ENCODE assay signal across 24 cellular contexts in genomic region chr1:93938461-93939145, GRCh38.
"Had no signal": no experiment of that assay in that cellular context is flagged by ENCODE, and none has a peak within 500 bp of the region (broad histone marks: within the 10 kb centered on the region; RNA-seq: fewer than 3 reads in every experiment).

No MANE protein-coding gene starts in this region.

- H2AFZ ChIP-seq: parathyroid adenoma had no signal

- H3K4me3 ChIP-seq: breast epithelium, coronary artery, heart right ventricle, mucosa of descending colon, right lobe of liver, smooth muscle cell, testis, upper lobe of right lung had no signal

- H3K36me3 ChIP-seq: breast epithelium, heart right ventricle, right lobe of liver, upper lobe of right lung had no signal

- H3K9ac ChIP-seq: parathyroid adenoma had no signal

- H3K4me2 ChIP-seq: smooth muscle cell had no signal

- H3K9me3 ChIP-seq: right lobe of liver, testis, upper lobe of right lung had no signal

- H3K79me2 ChIP-seq: parathyroid adenoma had no signal

- H3K27me3 ChIP-seq: breast epithelium, heart right ventricle, right lobe of liver, testis, upper lobe of right lung had no signal

- H3K4me1 ChIP-seq: breast epithelium, heart right ventricle, parathyroid adenoma, right lobe of liver, testis, upper lobe of right lung had no signal

- DNase-seq: activated CD4-positive, alpha-beta memory T cell treated with anti-CD3 and anti-CD28 coated beads for 36 hours; activated CD4-positive, alpha-beta T cell treated with anti-CD3 and anti-CD28 coated beads for 48 hours; activated effector memory CD4-positive, alpha-beta T cell treated with Interleukin-2 at 50 U/mL for 16 hours; activated naive CD4-positive, alpha-beta T cell treated with anti-CD3 and anti-CD28 coated beads for 36 hours; activated naive CD8-positive, alpha-beta T cell treated with anti-CD3 and anti-CD28 coated beads, Interleukin-2, amount 10 ng/mL, durations not matched to agents 7 days and 5 days; activated T-cell treated with anti-CD3 and anti-CD28 coated beads, Interleukin-2, amount 50 U/mL, for 48 hours; amniotic stem cell; heart right ventricle; left colon; mesendoderm; mucosa of descending colon; naive B cell; nucleus accumbens; right lobe of liver; stimulated activated CD4-positive, alpha-beta T cell treated with anti-CD3 and anti-CD28 coated beads, Interleukin-2, amount 100 ng/mL, for 48 hours; stimulated activated CD8-positive, alpha-beta memory T cell treated with anti-CD3 and anti-CD28 coated beads, Interleukin-4, amount 100 ng/mL, for 48 hours; stimulated activated naive B cell treated with anti-CD40 and anti-IgM and Interleukin-4, amounts not matched to agents 10 μg/mL and 1 μg/mL and 100 μg/mL, for 72 hours; T-helper 9 cell; testis; upper lobe of right lung had no signal

- H3K27ac ChIP-seq: breast epithelium, coronary artery, heart right ventricle, parathyroid adenoma, right lobe of liver, testis, upper lobe of right lung had no signal

- ATAC-seq: heart right ventricle; left colon; mucosa of descending colon; right lobe of liver; stimulated activated naive B cell treated with anti-CD40 and anti-IgM and Interleukin-4, amounts not matched to agents 10 μg/mL and 1 μg/mL and 100 μg/mL, for 72 hours; upper lobe of right lung had no signal
